ENCODE assay signal across 8 cellular contexts in genomic region chr15:52789601-52790165, GRCh38. TPM values are rescaled to one million over a fixed set of nuclear protein-coding genes. Genes with fewer than 3 reads are reported as not detected.
A peak's percentile ranks its signal among the peaks of the same experiment; 100 is the strongest.
DNase-seq lines count a peak whose midpoint lies in the region; ATAC-seq and TF ChIP-seq lines count a peak whose summit lies in the region.

No MANE protein-coding gene starts in this region.

- H3K36me3 Mint-ChIP-seq in CD4-positive, alpha-beta memory T cell: no peaks in the 10 kb centered on the region

- H2AK5ac ChIP-seq in trophoblast cell (ENCODE audit: low read length): no peak overlapping the region

- TF ChIP-seq EP300 in esophagus muscularis mucosa (IDR thresholded peaks at IDR 0.05): no peak

- no peak overlapping the region for H3K23ac ChIP-seq in trophoblast cell (ENCODE audit: low read length)

- ATAC-seq in HG03442 (IDR thresholded peaks at IDR 0.05; ENCODE audit: unreplicated experiment): no peak

- H4K8ac ChIP-seq in trophoblast cell (ENCODE audit: low read depth, low read length): no peak overlapping the region

- H3K18ac ChIP-seq in trophoblast cell (ENCODE audit: low read length): no peak overlapping the region

- no peak overlapping the region for H3K14ac ChIP-seq in trophoblast cell (ENCODE audit: low read length)

- no peak for TF ChIP-seq CTCF in esophagus muscularis mucosa (IDR thresholded peaks at IDR 0.05)

- H3K27ac Mint-ChIP-seq in CD4-positive, alpha-beta memory T cell: peak overlapping the region in 3 of 7 donors; percentile 29 to 70 (median 50)

- H3K4me3 ChIP-seq in CD4-positive, alpha-beta memory T cell (ENCODE audit: low read length in 2 of 2): peak overlapping the region in 1 of 2 donors; percentile 24
- H3K4me3 ChIP-seq in H7 (ENCODE audit: insufficient read depth, low read depth, low read length) (peak overlapping the region; percentile 54), SK-N-MC (peak overlapping the region; percentile 78), esophagus muscularis mucosa (peak overlapping the region; percentile 51 to 57 (median 54)), trophoblast cell (ENCODE audit: low read depth, low read length) (peak overlapping the region; percentile 74)

- H4K91ac ChIP-seq in trophoblast cell (ENCODE audit: low read depth, low read length): no peak overlapping the region

- H3K9ac ChIP-seq in SK-N-MC (ENCODE audit: insufficient read length) (no peak overlapping the region), trophoblast cell (ENCODE audit: low read length) (no peak overlapping the region)

- H3K4me1 ChIP-seq in CD4-positive, alpha-beta memory T cell (ENCODE audit: insufficient read depth, low read length): peaks cover 24% of the 10 kb centered on the region
- H3K4me1 ChIP-seq in esophagus muscularis mucosa (peaks cover 46 to 69% (median 62%) of the 10 kb centered on the region in 4 donors), trophoblast cell (ENCODE audit: control insufficient read depth in 1 of 2, insufficient read depth in 2 of 2, low read length in 2 of 2) (peaks cover 8 to 18% of the 10 kb centered on the region in 2 experiments)

- peak in 1 of 5 donors; percentile 29 for DNase-seq in CD4-positive, alpha-beta memory T cell
- DNase-seq in H7: peak; percentile 70
- no peak for DNase-seq in SK-N-MC (ENCODE audit: low read depth, low spot score)
- DNase-seq in esophagus muscularis mucosa (ENCODE audit: extremely low spot score): no peak
- DNase-seq in trophoblast cell: no peak
- no peak for DNase-seq in stimulated activated naive CD4-positive, alpha-beta T cell treated with Interleukin-2 at 50 U/mL for 16 hours (lab: John Stamatoyannopoulos, UW)
- no peak for DNase-seq in stimulated activated CD4-positive, alpha-beta T cell treated with anti-CD3 and anti-CD28 coated beads, Interleukin-2, amount 100 ng/mL, for 24 hours

- H3K9me3 Mint-ChIP-seq in CD4-positive, alpha-beta memory T cell: peaks cover 0 to 8% (median 4%) of the 10 kb centered on the region in 8 donors

- H2BK12ac ChIP-seq in trophoblast cell (ENCODE audit: low read length): no peak overlapping the region

- H2BK5ac ChIP-seq in trophoblast cell (ENCODE audit: low read depth, low read length, poor library complexity): no peak overlapping the region

- H3K27ac ChIP-seq in CD4-positive, alpha-beta memory T cell (ENCODE audit: low read depth, low read length): no peak overlapping the region
- no peak overlapping the region for H3K27ac ChIP-seq in SK-N-MC
- H3K27ac ChIP-seq in esophagus muscularis mucosa (replicated peaks in 1 of 4): no peak overlapping the region
- H3K27ac ChIP-seq in trophoblast cell (ENCODE audit: low read depth, low read length): no peak overlapping the region

- CTCF ChIA-PET in CD4-positive, alpha-beta memory T cell (lab: Charles Lee; ENCODE audit: partially characterized antibody): no interaction called here

- peaks cover 58% of the 10 kb centered on the region for H3K27me3 ChIP-seq in CD4-positive, alpha-beta memory T cell (ENCODE audit: insufficient read depth, low read length)
- peaks cover 95% of the 10 kb centered on the region for H3K27me3 ChIP-seq in H7 (ENCODE audit: control insufficient read depth, insufficient read depth, low read length)
- H3K27me3 ChIP-seq in esophagus muscularis mucosa: peaks cover 8 to 100% (median 58%) of the 10 kb centered on the region in 4 donors
- peaks cover 74% of the 10 kb centered on the region for H3K27me3 ChIP-seq in trophoblast cell (ENCODE audit: insufficient read depth, low read length)

- H3K9me3 ChIP-seq in CD4-positive, alpha-beta memory T cell (ENCODE audit: control insufficient read depth in 1 of 2, low read length in 2 of 2): no peaks in the 10 kb centered on the region
- no peaks in the 10 kb centered on the region for H3K9me3 ChIP-seq in SK-N-MC (ENCODE audit: low read depth, low read length)
- no peaks in the 10 kb centered on the region for H3K9me3 ChIP-seq in esophagus muscularis mucosa
- peaks cover 18% of the 10 kb centered on the region for H3K9me3 ChIP-seq in trophoblast cell (ENCODE audit: insufficient read depth, low read depth, low read length)

- H2AFZ ChIP-seq in trophoblast cell (ENCODE audit: insufficient read depth, low read length, poor library complexity): peak overlapping the region; percentile 31

- peaks cover 2% of the 10 kb centered on the region for H3K79me1 ChIP-seq in trophoblast cell (ENCODE audit: low read length)

- intact Hi-C loops in CD4-positive, alpha-beta memory T cell (cut with micrococcal nuclease): no loop called here
- intact Hi-C loops in esophagus muscularis mucosa (cut with DNase I): loop anchor here (10.0 kb wide), 1 partner anchor 405 kb away; no protein-coding TSS in a partner anchor

- no peak overlapping the region for H3K4ac ChIP-seq in trophoblast cell (ENCODE audit: low read depth, low read length)

- peak overlapping the region; percentile 81 to 87 (median 84) for H3K4me3 Mint-ChIP-seq in CD4-positive, alpha-beta memory T cell

- H3K27me3 Mint-ChIP-seq in CD4-positive, alpha-beta memory T cell: peaks cover 58 to 69% of the 10 kb centered on the region in 2 donors

- WGBS in esophagus muscularis mucosa: 2% methylated on average over 34 of the region's 50 CpGs
- no CpG with 5 or more reads among the region's 50 CpGs for WGBS in trophoblast cell (ENCODE audit: extremely low coverage, insufficient coverage, insufficient read length)

- H3K79me2 ChIP-seq in trophoblast cell (ENCODE audit: control insufficient read depth, insufficient read depth, low read length, poor library complexity): no peaks in the 10 kb centered on the region

- POLR2A ChIA-PET in CD4-positive, alpha-beta memory T cell (lab: Charles Lee; ENCODE audit: partially characterized antibody): no interaction called here

- H3K36me3 ChIP-seq in CD4-positive, alpha-beta memory T cell (ENCODE audit: insufficient read depth, low read length): no peaks in the 10 kb centered on the region
- no peaks in the 10 kb centered on the region for H3K36me3 ChIP-seq in H7 (replicated peaks; ENCODE audit: control insufficient read depth, insufficient read depth, low read length)
- no peaks in the 10 kb centered on the region for H3K36me3 ChIP-seq in SK-N-MC (ENCODE audit: insufficient read depth, low read length)
- no peaks in the 10 kb centered on the region for H3K36me3 ChIP-seq in esophagus muscularis mucosa
- H3K36me3 ChIP-seq in trophoblast cell (ENCODE audit: control insufficient read depth in 1 of 2, insufficient read depth in 2 of 2, low read length in 2 of 2): no peaks in the 10 kb centered on the region

- H3K4me2 ChIP-seq in trophoblast cell (ENCODE audit: low read length): peak overlapping the region; percentile 99

- no peak overlapping the region for H2BK120ac ChIP-seq in trophoblast cell (ENCODE audit: insufficient read depth, low read length, poor library complexity)

- TF ChIP-seq POLR2A in esophagus muscularis mucosa (IDR thresholded peaks at IDR 0.05; ENCODE audit: low read depth): no peak

- H4K12ac ChIP-seq in trophoblast cell (ENCODE audit: low read depth, low read length): no peak overlapping the region

- H3K4me1 Mint-ChIP-seq in CD4-positive, alpha-beta memory T cell: peaks cover 6 to 52% (median 23%) of the 10 kb centered on the region in 4 donors

RNA-seq across cellular contexts. Expression of gene ONECUT1, which starts 0.5 kb away (rescaled TPM):
- not detected for total RNA-seq in CD4-positive, alpha-beta memory T cell
- not detected for polyA plus RNA-seq in CD4-positive, alpha-beta memory T cell
- total RNA-seq in H7 (2014; rRNA removed; shearing (Covaris generic)): 8.0 and 25.0 TPM in 2 replicates
- not detected for total RNA-seq in esophagus muscularis mucosa
- 0.15 and 0.42 TPM in 2 replicates for polyA plus RNA-seq in trophoblast cell (2013)
